In the genomic region with DNA sequence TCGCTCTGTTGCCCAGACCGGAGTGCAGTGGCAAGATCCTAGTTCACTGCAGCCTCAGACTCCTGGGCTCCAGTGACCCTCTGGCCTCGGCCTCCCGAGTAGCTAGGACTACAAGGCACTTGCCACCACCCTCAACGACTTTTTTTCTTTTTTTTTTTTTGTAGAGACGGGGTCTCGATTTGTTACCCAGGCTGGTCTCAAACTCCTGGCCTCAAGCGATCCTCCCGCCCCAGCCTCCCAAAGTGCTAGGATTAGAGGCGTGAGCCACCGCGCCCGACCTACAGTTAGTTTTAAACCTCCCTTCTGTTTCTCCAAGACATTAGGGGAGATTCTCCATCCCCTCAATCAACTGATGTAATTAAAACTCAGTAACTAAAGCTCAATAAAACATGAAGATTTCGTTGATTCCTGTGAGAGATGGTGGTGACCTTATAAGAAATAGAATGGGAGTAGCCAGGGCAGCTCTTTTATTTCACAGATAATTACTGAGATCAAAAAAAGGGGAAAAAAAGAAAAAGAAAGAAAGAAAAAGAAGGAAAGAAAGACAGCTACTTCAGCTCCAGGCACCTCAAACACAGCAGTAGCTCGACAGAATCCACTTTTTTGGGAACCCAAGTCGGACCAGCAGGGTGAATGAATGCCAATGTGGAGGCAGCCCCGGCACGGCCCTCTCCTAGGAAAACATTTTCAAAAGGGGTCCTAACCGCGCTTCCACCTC, we compare ENCODE assay signal across 8 cellular contexts. TPM values are rescaled to one million over a fixed set of nuclear protein-coding genes. Genes with fewer than 3 reads are reported as not detected.
DNase-seq lines count a peak whose midpoint lies in the region; ATAC-seq and TF ChIP-seq lines count a peak whose summit lies in the region.

No MANE protein-coding gene starts in this region.

- H3K4me3 Mint-ChIP-seq in T-helper 17 cell: peak overlapping the region; percentile 100

- TF ChIP-seq CTCF in GM12865 (IDR thresholded peaks at IDR 0.05; ENCODE audit: insufficient read depth, low read depth, low read length, missing control alignments): no peak
- TF ChIP-seq CTCF in fibroblast of the aortic adventitia (IDR thresholded peaks at IDR 0.05; ENCODE audit: insufficient read depth, low read length): no peak
- TF ChIP-seq CTCF in retinal pigment epithelial cell (conservative IDR thresholded peaks at IDR 0.05; ENCODE audit: low read depth, low read length): no peak

- no peaks in the 10 kb centered on the region for H3K9me3 ChIP-seq in T-helper 17 cell (ENCODE audit: control insufficient read depth, low read length, poor library complexity, severe bottlenecking)

- peak overlapping the region; percentile 99 for H3K27ac Mint-ChIP-seq in T-helper 17 cell

- peaks cover 39% of the 10 kb centered on the region for H3K4me1 Mint-ChIP-seq in T-helper 17 cell

- no peak for DNase-seq in GM12865 (ENCODE audit: low read depth)
- no peak for DNase-seq in T-helper 17 cell
- DNase-seq in fibroblast of the aortic adventitia (ENCODE audit: low read depth): no peak
- no peak for DNase-seq in retinal pigment epithelial cell (ENCODE audit: low read depth)
- DNase-seq in AG08396 (ENCODE audit: low spot score): no peak
- no peak for DNase-seq in HPDE6-E6E7 (ENCODE audit: extremely low spot score)
- DNase-seq in NCI-H2171 (lab: John Stamatoyannopoulos, UW): no peak

- peak overlapping the region; percentile 95 for H3K4me3 ChIP-seq in GM12865 (ENCODE audit: low read depth, low read length)
- H3K4me3 ChIP-seq in fibroblast of the aortic adventitia (ENCODE audit: low read depth, low read length): peak overlapping the region; percentile 93
- H3K4me3 ChIP-seq in retinal pigment epithelial cell (ENCODE audit: low read length): peak overlapping the region; percentile 79

- H3K36me3 Mint-ChIP-seq in T-helper 17 cell (ENCODE audit: low read depth): peaks cover 3% of the 10 kb centered on the region

- no peaks in the 10 kb centered on the region for H3K27me3 Mint-ChIP-seq in T-helper 17 cell

- ATAC-seq in T-helper 17 cell: no peak
- no peak for ATAC-seq in GM18517 (IDR thresholded peaks at IDR 0.05; ENCODE audit: unreplicated experiment)

RNA-seq across cellular contexts. Expression of a gene that starts 0.6 kb away (rescaled TPM):
- total RNA-seq in T-helper 17 cell (10 to 100 TPM; 88.4 to 93.9 TPM), fibroblast of the aortic adventitia (ENCODE audit: low replicate concordance) (39.9 and 50.0 TPM in 2 replicates)

RNA-seq across cellular contexts. Expression of a gene that starts 3.0 kb away (rescaled TPM):
- 10 to 100 TPM; 27.0 to 30.2 TPM for total RNA-seq in T-helper 17 cell
- total RNA-seq in fibroblast of the aortic adventitia (ENCODE audit: low replicate concordance): 19.5 and 48.6 TPM in 2 replicates

RNA-seq across cellular contexts. Expression of a gene that starts 54.7 kb away (rescaled TPM):
- total RNA-seq in T-helper 17 cell (10 to 100 TPM; 47.8 to 64.6 TPM), fibroblast of the aortic adventitia (ENCODE audit: low replicate concordance) (33.7 and 35.4 TPM in 2 replicates)
